ENCODE assay signal across 19 cellular contexts in the genomic region with DNA sequence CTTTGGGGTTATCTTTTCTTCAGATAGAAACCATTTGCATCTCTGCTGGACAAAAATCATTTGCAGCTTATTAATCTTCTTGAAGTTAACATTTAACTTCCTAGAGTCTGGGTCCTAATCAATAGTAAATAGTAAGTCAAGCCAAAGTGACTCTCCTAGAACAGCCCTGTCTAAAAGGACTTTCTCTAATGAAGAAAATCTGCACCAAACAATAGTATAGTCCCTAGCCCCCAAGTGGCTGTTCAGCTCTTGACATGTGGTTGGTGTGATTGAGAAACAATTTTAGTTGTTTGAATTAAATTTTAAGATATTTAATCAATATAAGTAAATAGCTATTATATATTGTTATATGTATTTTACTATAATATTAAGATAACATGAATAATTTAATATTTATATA.
"Had no signal": no experiment of that assay in that cellular context is flagged by ENCODE, and none has a peak within 500 bp of the region (broad histone marks: within the 10 kb centered on the region; RNA-seq: fewer than 3 reads in every experiment).

No MANE protein-coding gene starts in this region.

- H3K36me3 Mint-ChIP-seq: activated naive CD4-positive, alpha-beta T cell treated with anti-CD3 and anti-CD28 coated beads, Interleukin-2, amount 50 U/mL, for 72 hours; natural killer cell; stimulated activated naive B cell treated with anti-CD40 and anti-IgM and Interleukin-4, amounts not matched to agents 10 μg/mL and 1 μg/mL and 100 μg/mL, for 72 hours had no signal

- ATAC-seq: activated CD4-positive, alpha-beta T cell treated with anti-CD3 and anti-CD28 coated beads for 36 hours; activated naive CD4-positive, alpha-beta T cell treated with anti-CD3 and anti-CD28 coated beads, Interleukin-2, amount 50 U/mL, for 72 hours; natural killer cell; stimulated activated naive B cell treated with anti-CD40 and anti-IgM and Interleukin-4, amounts not matched to agents 10 μg/mL and 1 μg/mL and 100 μg/mL, for 72 hours; upper lobe of right lung had no signal

- H3K27me3 ChIP-seq: adrenal gland, cardiac muscle cell, upper lobe of right lung had no signal

- DNase-seq: activated CD4-positive, alpha-beta T cell treated with anti-CD3 and anti-CD28 coated beads for 36 hours; activated CD4-positive, alpha-beta T cell treated with anti-CD3 and anti-CD28 coated beads, Interleukin-2, amount 50 U/mL, for 48 hours; activated gamma-delta T cell treated with Interleukin-2 at 50 U/mL for 16 hours; activated T-cell treated with anti-CD3 and anti-CD28 coated beads for 4 hours; adrenal gland; dermis blood vessel endothelial cell; effector memory CD4-positive, alpha-beta T cell; foreskin melanocyte; glutamatergic neuron; natural killer cell; stimulated activated naive B cell treated with anti-CD40 and anti-IgM and Interleukin-4, amounts not matched to agents 10 μg/mL and 1 μg/mL and 100 μg/mL, for 72 hours had no signal

- H3K4me1 ChIP-seq: adrenal gland, upper lobe of right lung had no signal

- H3K9me3 Mint-ChIP-seq: activated naive CD4-positive, alpha-beta T cell treated with anti-CD3 and anti-CD28 coated beads, Interleukin-2, amount 50 U/mL, for 72 hours; activated T-helper 1 cell treated with anti-CD3 and anti-CD28 coated beads, Interleukin-12 subunit alpha, Interleukin-12 subunit beta, Interleukin-2, Interleukin-4 antibody, amounts not matched to agents 30 ng/mL and 10 ng/mL and 1 ng/mL, durations not matched to agents 14 hours and 24 hours and 36 hours; natural killer cell; stimulated activated naive B cell treated with anti-CD40 and anti-IgM and Interleukin-4, amounts not matched to agents 10 μg/mL and 1 μg/mL and 100 μg/mL, for 72 hours had no signal

- H3K4me3 ChIP-seq: adrenal gland, cardiac muscle cell, lung, thoracic aorta, upper lobe of right lung had no signal

- H3K4me1 Mint-ChIP-seq: activated CD4-positive, alpha-beta T cell treated with anti-CD3 and anti-CD28 coated beads for 36 hours; natural killer cell had no signal

- H3K4me3 Mint-ChIP-seq: activated CD4-positive, alpha-beta T cell treated with anti-CD3 and anti-CD28 coated beads for 36 hours; activated T-helper 1 cell treated with anti-CD3 and anti-CD28 coated beads, Interleukin-12 subunit alpha, Interleukin-12 subunit beta, Interleukin-2, Interleukin-4 antibody, amounts not matched to agents 30 ng/mL and 10 ng/mL and 1 ng/mL, durations not matched to agents 14 hours and 24 hours and 36 hours; natural killer cell; stimulated activated naive B cell treated with anti-CD40 and anti-IgM and Interleukin-4, amounts not matched to agents 10 μg/mL and 1 μg/mL and 100 μg/mL, for 72 hours had no signal

- H3K27ac Mint-ChIP-seq: activated CD4-positive, alpha-beta T cell treated with anti-CD3 and anti-CD28 coated beads for 36 hours; activated T-helper 1 cell treated with anti-CD3 and anti-CD28 coated beads, Interleukin-12 subunit alpha, Interleukin-12 subunit beta, Interleukin-2, Interleukin-4 antibody, amounts not matched to agents 30 ng/mL and 10 ng/mL and 1 ng/mL, durations not matched to agents 14 hours and 24 hours and 36 hours; natural killer cell; stimulated activated naive B cell treated with anti-CD40 and anti-IgM and Interleukin-4, amounts not matched to agents 10 μg/mL and 1 μg/mL and 100 μg/mL, for 72 hours had no signal

- H3K36me3 ChIP-seq: adrenal gland, cardiac muscle cell, neutrophil, thoracic aorta, upper lobe of right lung had no signal

- H3K27ac ChIP-seq: adrenal gland, cardiac muscle cell, epithelial cell of prostate, neutrophil, thoracic aorta, upper lobe of right lung had no signal
